20 cellular contexts compared by ENCODE assay signal in genomic region chr9:121876212-121876611, GRCh38.
DNase-seq lines count a peak whose midpoint lies in the region; ATAC-seq, FAIRE-seq and TF ChIP-seq lines count a peak whose summit lies in the region.
"Had no signal": no experiment of that assay in that cellular context is flagged by ENCODE, and none has a peak within 500 bp of the region (broad histone marks: within the 10 kb centered on the region; RNA-seq: fewer than 3 reads in every experiment).

No MANE protein-coding gene starts in this region.

- H3K27ac ChIP-seq in kidney (ENCODE audit: low read depth in 2 of 2, low read length in 2 of 2) (peak overlapping the region; percentile 66 to 85), psoas muscle (no peak overlapping the region), PC-3 (ENCODE audit: low read length) (no peak overlapping the region)
- H3K27ac ChIP-seq: A549, SK-N-MC had no signal

- no peaks in the 10 kb centered on the region for H3F3A ChIP-seq in PC-3 (ENCODE audit: low read length, unreplicated experiment)

- peaks cover 19 to 24% of the 10 kb centered on the region in 2 donors for H3K4me1 ChIP-seq in kidney (ENCODE audit: control insufficient read depth in 1 of 2, insufficient read depth in 1 of 2, low read depth in 1 of 2, low read length in 2 of 2)
- H3K4me1 ChIP-seq in psoas muscle: peaks cover 15% of the 10 kb centered on the region
- peaks cover 6% of the 10 kb centered on the region for H3K4me1 ChIP-seq in PC-3 (ENCODE audit: insufficient read depth, low read length)
- H3K4me1 ChIP-seq: A549 had no signal

- no peaks in the 10 kb centered on the region for H3K9me3 ChIP-seq in kidney (ENCODE audit: control insufficient read depth in 1 of 2, low read length in 2 of 2)
- no peaks in the 10 kb centered on the region for H3K9me3 ChIP-seq in psoas muscle
- H3K9me3 ChIP-seq in PC-3 (ENCODE audit: low read length): no peaks in the 10 kb centered on the region
- H3K9me3 ChIP-seq: A549 had no signal

- CTCF ChIA-PET in PC-3 (lab: Charles Lee): no interaction called here

- H4K20me1 ChIP-seq in PC-3 (ENCODE audit: low read length): no peaks in the 10 kb centered on the region

- H3K4me3 ChIP-seq in kidney (ENCODE audit: low read length in 2 of 2): peak overlapping the region in 1 of 2 donors; percentile 5
- H3K4me3 ChIP-seq in psoas muscle: no peak overlapping the region
- no peak overlapping the region for H3K4me3 ChIP-seq in PC-3 (ENCODE audit: low read length)
- H3K4me3 ChIP-seq: A549, GM23338, SK-N-MC had no signal

- H3K9ac ChIP-seq in kidney (ENCODE audit: low read length in 2 of 2) (peak overlapping the region in 1 of 2 donors; percentile 6), PC-3 (ENCODE audit: low read length) (no peak overlapping the region)

- POLR2A ChIA-PET in PC-3 (lab: Charles Lee; ENCODE audit: unreplicated experiment): no interaction called here

- peak; percentile 72 for DNase-seq in EH (ENCODE audit: low read depth)
- DNase-seq in M059J (ENCODE audit: low read depth): peak; percentile 69
- DNase-seq in kidney: no peak
- no peak for DNase-seq in psoas muscle
- no peak for DNase-seq in PC-3
- DNase-seq in NCI-H526 (lab: John Stamatoyannopoulos, UW): no peak
- no peak for DNase-seq in DMS53 treated with DMSO at 0.1 percent for 48 hours (lab: John Stamatoyannopoulos, UW; ENCODE audit: unreplicated experiment)
- DNase-seq: CD4-positive, alpha-beta T cell; DMS79 treated with DMSO at 0.1 percent for 48 hours; GDM1; KBM-7; NCI-H1105 treated with DMSO at 0.1 percent for 48 hours; NCI-H1694; NCI-H2081 treated with DMSO at 0.1 percent for 48 hours; NCI-H774; OCI-M1; SHP77 had no signal

- no peak overlapping the region for H2AFZ ChIP-seq in PC-3 (ENCODE audit: low read length)
- H2AFZ ChIP-seq: GM23338 had no signal

- H3K4me2 ChIP-seq in PC-3 (ENCODE audit: low read length): no peak overlapping the region
- H3K4me2 ChIP-seq: A549, GM23338 had no signal

- no TSS peak for BruUV-seq in PC-3 (replicated peaks; lab: Mats Ljungman, UMichigan)

- TF ChIP-seq CTCF in kidney (IDR thresholded peaks at IDR 0.05; ENCODE audit: borderline replicate concordance, extremely low read depth, insufficient read depth) (no peak), psoas muscle (IDR thresholded peaks at IDR 0.05) (no peak), PC-3 (conservative IDR thresholded peaks at IDR 0.05; ENCODE audit: low read depth, low read length) (no peak)

- intact Hi-C loops in kidney (cut with DNase I) (no loop called here), psoas muscle (cut with DNase I) (no loop called here), PC-3 (cut with micrococcal nuclease) (no loop called here)

- ATAC-seq in psoas muscle: peak in 3 of 4 donors; percentile 3 to 16 (median 4)
- ATAC-seq in PC-3: no peak
- ATAC-seq: GM23338 had no signal

- H3K79me2 ChIP-seq in PC-3 (ENCODE audit: low read length): no peaks in the 10 kb centered on the region

- H3K36me3 ChIP-seq in kidney (ENCODE audit: control insufficient read depth in 1 of 2, insufficient read depth in 2 of 2, low read length in 2 of 2) (no peaks in the 10 kb centered on the region), psoas muscle (ENCODE audit: insufficient read depth in 1 of 2, low read depth in 1 of 2) (no peaks in the 10 kb centered on the region), PC-3 (ENCODE audit: low read depth, low read length) (no peaks in the 10 kb centered on the region)

- peak; percentile 96 for FAIRE-seq in kidney (lab: Jason Lieb, UNC)
- FAIRE-seq: A549 had no signal

- no peaks in the 10 kb centered on the region for H3K9me2 ChIP-seq in PC-3 (replicated peaks; ENCODE audit: low read length)

- WGBS in psoas muscle, 3 donors: 43 to 65% (median 56%) methylated on average over 1 of the region's 1 CpG

- H3K27me3 ChIP-seq in psoas muscle (ENCODE audit: insufficient read depth in 3 of 3, low read length in 2 of 3) (no peaks in the 10 kb centered on the region), PC-3 (ENCODE audit: low read length) (no peaks in the 10 kb centered on the region)

Comparison
In these comparisons a context has a peak if more than half of its experiments do, and no peak if none do; other contexts are left out.
1. DNase-seq: peak in EH (single experiment) and M059J (single experiment); none in kidney (single experiment), psoas muscle (0 of 2), PC-3 (single experiment), NCI-H526 (0 of 2) and DMS53 treated with DMSO at 0.1 percent for 48 hours (single experiment).
2. H3K27ac ChIP-seq: peak in kidney (2 of 2); none in psoas muscle (single experiment) and PC-3 (single experiment).